Comparison of ENCODE assay signal across 1 cellular context in genomic region chr1:30061292-30062204, GRCh38.
TF ChIP-seq lines count a peak whose summit lies in the region.

No MANE protein-coding gene starts in this region.

TF ChIP-seq in IMR-90, 13 proteins besides CTCF, POLR2A, EP300 and RAD21:
- TF ChIP-seq CHD1 (IDR thresholded peaks at IDR 0.05; ENCODE audit: low read depth, low read length), result no peak
- TF ChIP-seq CEBPB (IDR thresholded peaks at IDR 0.05; ENCODE audit: low read depth, low read length), result peak; percentile 30; the same call in 1 of the 2 replicates
